ENCODE assay signal across 13 cellular contexts in the genomic region with DNA sequence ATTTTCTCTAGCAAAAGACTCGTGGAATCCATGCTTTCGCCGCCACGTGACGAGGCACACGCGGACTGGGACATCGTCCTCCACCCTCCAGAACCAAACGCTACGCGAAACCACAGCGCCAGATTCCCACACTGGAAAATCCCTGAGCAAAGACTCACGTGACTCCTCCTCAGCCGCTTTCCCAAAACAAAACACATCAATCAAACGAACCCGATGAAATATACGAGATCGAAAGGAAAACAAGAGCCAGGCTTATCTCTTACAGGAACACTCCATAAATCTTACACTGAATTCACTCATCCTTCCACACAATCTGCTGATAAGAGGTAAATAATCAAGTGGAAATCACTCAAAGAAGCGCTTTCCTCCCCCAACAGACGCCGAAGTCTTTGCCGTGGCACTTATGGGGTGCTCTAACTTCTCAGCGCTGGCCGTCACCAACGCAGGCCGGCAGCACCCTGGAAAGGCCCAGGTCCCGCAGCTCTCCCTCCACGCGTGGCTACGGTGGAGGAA. TPM values are rescaled to one million over a fixed set of nuclear protein-coding genes. Genes with fewer than 3 reads are reported as not detected.
DNase-seq lines count a peak whose midpoint lies in the region; ATAC-seq and TF ChIP-seq lines count a peak whose summit lies in the region.
"Had no signal": no experiment of that assay in that cellular context is flagged by ENCODE, and none has a peak within 500 bp of the region (broad histone marks: within the 10 kb centered on the region; RNA-seq: fewer than 3 reads in every experiment).

No MANE protein-coding gene starts in this region.

- no peak overlapping the region for H3K4me3 Mint-ChIP-seq in activated T-helper 1 cell treated with anti-CD3 and anti-CD28 coated beads, Interleukin-12 subunit alpha, Interleukin-12 subunit beta, Interleukin-2, Interleukin-4 antibody, amounts not matched to agents 30 ng/mL and 10 ng/mL and 1 ng/mL, durations not matched to agents 14 hours and 24 hours and 36 hours

- H3K9me3 ChIP-seq in esophagus squamous epithelium (no peaks in the 10 kb centered on the region), mesenchymal stem cell (ENCODE audit: control insufficient read depth, low read length) (no peaks in the 10 kb centered on the region), tibial artery (no peaks in the 10 kb centered on the region)
- H3K9me3 ChIP-seq: gastrocnemius medialis had no signal

- H3K36me3 ChIP-seq in esophagus squamous epithelium = no peaks in the 10 kb centered on the region
- H3K36me3 ChIP-seq in mesenchymal stem cell (ENCODE audit: control insufficient read depth in 1 of 2, insufficient read depth in 2 of 2, low read depth in 1 of 2, low read length in 2 of 2) = peaks cover 0 to 6% of the 10 kb centered on the region in 2 experiments
- no peaks in the 10 kb centered on the region for H3K36me3 ChIP-seq in tibial artery
- H3K36me3 ChIP-seq: gastrocnemius medialis had no signal

- H3K79me1 ChIP-seq in mesenchymal stem cell (replicated peaks; ENCODE audit: low read length, poor library complexity, severe bottlenecking) = peaks cover 33% of the 10 kb centered on the region

- H2BK15ac ChIP-seq in mesenchymal stem cell (ENCODE audit: low read depth, poor library complexity, severe bottlenecking) = no peak overlapping the region

- H3K27ac ChIP-seq in esophagus squamous epithelium (peak overlapping the region in 3 of 4 donors; percentile 46 to 68 (median 53)), mesenchymal stem cell (ENCODE audit: low read length, poor library complexity, severe bottlenecking) (no peak overlapping the region), tibial artery (peak overlapping the region; percentile 79 to 82)
- H3K27ac ChIP-seq: gastrocnemius medialis, HL-60 had no signal

- DNase-seq in NCI-H226 (peak; percentile 63), esophagus squamous epithelium (lab: John Stamatoyannopoulos, UW) (no peak), mesenchymal stem cell (no peak), tibial artery (peak; percentile 80 to 90), NCI-H2196 treated with DMSO at 0.1 percent for 48 hours (lab: John Stamatoyannopoulos, UW; ENCODE audit: unreplicated experiment) (no peak)
- DNase-seq in activated T-helper 1 cell treated with anti-CD3 and anti-CD28 coated beads, Interleukin-12 subunit alpha, Interleukin-12 subunit beta, Interleukin-2, Interleukin-4 antibody, amounts not matched to agents 30 ng/mL and 10 ng/mL and 1 ng/mL, durations not matched to agents 14 hours and 24 hours and 36 hours (ENCODE audit: low spot score) = no peak
- DNase-seq: DMS 273 treated with DMSO at 0.1 percent for 48 hours, gastrocnemius medialis, mesendoderm, NCI-H524 treated with DMSO at 0.1 percent for 48 hours had no signal

- no peak overlapping the region for H3K18ac ChIP-seq in mesenchymal stem cell (ENCODE audit: low read depth in 1 of 2, low read length in 2 of 2)

- H2AK5ac ChIP-seq in mesenchymal stem cell (ENCODE audit: low read length, severe bottlenecking) = no peak overlapping the region

- no peak overlapping the region for H2BK120ac ChIP-seq in mesenchymal stem cell (ENCODE audit: low read depth, low read length)

- H4K91ac ChIP-seq in mesenchymal stem cell (ENCODE audit: low read length) = peak overlapping the region; percentile 34

- H3K4me1 Mint-ChIP-seq in activated T-helper 1 cell treated with anti-CD3 and anti-CD28 coated beads, Interleukin-12 subunit alpha, Interleukin-12 subunit beta, Interleukin-2, Interleukin-4 antibody, amounts not matched to agents 30 ng/mL and 10 ng/mL and 1 ng/mL, durations not matched to agents 14 hours and 24 hours and 36 hours (ENCODE audit: low read depth) = no peaks in the 10 kb centered on the region

- no peaks in the 10 kb centered on the region for H3K9me3 Mint-ChIP-seq in activated T-helper 1 cell treated with anti-CD3 and anti-CD28 coated beads, Interleukin-12 subunit alpha, Interleukin-12 subunit beta, Interleukin-2, Interleukin-4 antibody, amounts not matched to agents 30 ng/mL and 10 ng/mL and 1 ng/mL, durations not matched to agents 14 hours and 24 hours and 36 hours

- H3K23ac ChIP-seq in mesenchymal stem cell (ENCODE audit: low read length in 2 of 2) = no peak overlapping the region

- intact Hi-C loops in esophagus squamous epithelium (cut with DNase I) = no loop called here
- intact Hi-C loops in tibial artery (cut with DNase I; ENCODE audit: low total_unique reads) = no loop called here
- intact Hi-C loops in activated T-helper 1 cell treated with anti-CD3 and anti-CD28 coated beads, Interleukin-12 subunit alpha, Interleukin-12 subunit beta, Interleukin-2, Interleukin-4 antibody, amounts not matched to agents 30 ng/mL and 10 ng/mL and 1 ng/mL, durations not matched to agents 14 hours and 24 hours and 36 hours (cut with micrococcal nuclease) = no loop called here

- no peak overlapping the region for H2BK12ac ChIP-seq in mesenchymal stem cell (ENCODE audit: low read length in 2 of 2)

- H3K27me3 ChIP-seq in esophagus squamous epithelium (no peaks in the 10 kb centered on the region), mesenchymal stem cell (ENCODE audit: control insufficient read depth in 1 of 2, insufficient read depth in 1 of 2, low read length in 2 of 2) (no peaks in the 10 kb centered on the region), tibial artery (no peaks in the 10 kb centered on the region)
- H3K27me3 ChIP-seq: gastrocnemius medialis had no signal

- no peak overlapping the region for H3K14ac ChIP-seq in mesenchymal stem cell (ENCODE audit: low read length in 2 of 2)

- H3K4me2 ChIP-seq in mesenchymal stem cell (ENCODE audit: low read length, poor library complexity, severe bottlenecking) = no peak overlapping the region

- no peaks in the 10 kb centered on the region for H3K36me3 Mint-ChIP-seq in activated T-helper 1 cell treated with anti-CD3 and anti-CD28 coated beads, Interleukin-12 subunit alpha, Interleukin-12 subunit beta, Interleukin-2, Interleukin-4 antibody, amounts not matched to agents 30 ng/mL and 10 ng/mL and 1 ng/mL, durations not matched to agents 14 hours and 24 hours and 36 hours (ENCODE audit: low read depth)

- H3K4me1 ChIP-seq in esophagus squamous epithelium = peaks cover 0 to 47% (median 5%) of the 10 kb centered on the region in 3 donors
- peaks cover 27% of the 10 kb centered on the region for H3K4me1 ChIP-seq in mesenchymal stem cell (ENCODE audit: control insufficient read depth, insufficient read depth, low read depth, low read length)
- peaks cover 0 to 53% (median 14%) of the 10 kb centered on the region in 4 donors for H3K4me1 ChIP-seq in tibial artery

- TF ChIP-seq CTCF in esophagus squamous epithelium (IDR thresholded peaks at IDR 0.05) (no peak), tibial artery (IDR thresholded peaks at IDR 0.05) (no peak)

- H3K4ac ChIP-seq in mesenchymal stem cell (ENCODE audit: low read depth in 1 of 2, low read length in 2 of 2) = no peak overlapping the region

- 66 to 77% methylated on average over 30 of the region's 30 CpGs for WGBS in esophagus squamous epithelium, 2 donors
- WGBS in mesenchymal stem cell = 93% methylated on average over 29 of the region's 30 CpGs

- H2BK5ac ChIP-seq in mesenchymal stem cell (ENCODE audit: low read depth, low read length, poor library complexity, severe bottlenecking) = no peak overlapping the region

- H3K27ac Mint-ChIP-seq in activated T-helper 1 cell treated with anti-CD3 and anti-CD28 coated beads, Interleukin-12 subunit alpha, Interleukin-12 subunit beta, Interleukin-2, Interleukin-4 antibody, amounts not matched to agents 30 ng/mL and 10 ng/mL and 1 ng/mL, durations not matched to agents 14 hours and 24 hours and 36 hours = no peak overlapping the region

- H3K9ac ChIP-seq in mesenchymal stem cell (ENCODE audit: low read length) = peak overlapping the region; percentile 76

- peaks cover 2% of the 10 kb centered on the region for H3K27me3 Mint-ChIP-seq in activated T-helper 1 cell treated with anti-CD3 and anti-CD28 coated beads, Interleukin-12 subunit alpha, Interleukin-12 subunit beta, Interleukin-2, Interleukin-4 antibody, amounts not matched to agents 30 ng/mL and 10 ng/mL and 1 ng/mL, durations not matched to agents 14 hours and 24 hours and 36 hours (ENCODE audit: insufficient read depth)

- ATAC-seq in GM18520 (IDR thresholded peaks at IDR 0.05; ENCODE audit: unreplicated experiment) (no peak), HG02840 (IDR thresholded peaks at IDR 0.05; ENCODE audit: low FRiP score, unreplicated experiment) (no peak)
- ATAC-seq: gastrocnemius medialis had no signal

- H3K4me3 ChIP-seq in esophagus squamous epithelium = peak overlapping the region in 3 of 4 donors; percentile 3 to 49 (median 27)
- peak overlapping the region in 1 of 2 experiments; percentile 70 for H3K4me3 ChIP-seq in mesenchymal stem cell (ENCODE audit: insufficient read depth in 1 of 2, low read depth in 1 of 2, low read length in 2 of 2)
- H3K4me3 ChIP-seq in tibial artery = peak overlapping the region; percentile 44 to 55
- H3K4me3 ChIP-seq: gastrocnemius medialis had no signal

- TF ChIP-seq POLR2A in esophagus squamous epithelium (IDR thresholded peaks at IDR 0.05) = no peak

- no peak overlapping the region for H4K8ac ChIP-seq in mesenchymal stem cell (ENCODE audit: low read length)

- H2AFZ ChIP-seq in mesenchymal stem cell (ENCODE audit: low read depth, low read length) = no peak overlapping the region

RNA-seq across cellular contexts. Expression of gene DIP2C, which starts 23.8 kb away (rescaled TPM):
- 10 to 100 TPM in 1 of 4 donors, 1 to 10 TPM in 3; 2.4 to 14.9 (median 6.1) TPM for total RNA-seq in esophagus squamous epithelium
- 11.6 TPM for polyA plus RNA-seq in mesenchymal stem cell (2013, experiment 1 of 2)
- polyA plus RNA-seq in mesenchymal stem cell (2013, experiment 2 of 2) = 11.2 TPM
- 1.5 and 1.6 TPM in 2 replicates for total RNA-seq in activated T-helper 1 cell treated with anti-CD3 and anti-CD28 coated beads, Interleukin-12 subunit alpha, Interleukin-12 subunit beta, Interleukin-2, Interleukin-4 antibody, amounts not matched to agents 30 ng/mL and 10 ng/mL and 1 ng/mL, durations not matched to agents 14 hours and 24 hours and 36 hours

Comparison
In these comparisons a context has a peak if more than half of its experiments do, and no peak if none do; other contexts are left out.
1. DNase-seq: peak in NCI-H226 (single experiment) and tibial artery (2 of 2); none in esophagus squamous epithelium (single experiment), mesenchymal stem cell (single experiment), NCI-H2196 treated with DMSO at 0.1 percent for 48 hours (single experiment) and activated T-helper 1 cell treated with anti-CD3 and anti-CD28 coated beads, Interleukin-12 subunit alpha, Interleukin-12 subunit beta, Interleukin-2, Interleukin-4 antibody, amounts not matched to agents 30 ng/mL and 10 ng/mL and 1 ng/mL, durations not matched to agents 14 hours and 24 hours and 36 hours (single experiment).